In genomic region chr13:23600100-23600499, GRCh38 we compare ENCODE assay signal across 15 cellular contexts. TPM values are rescaled to one million over a fixed set of nuclear protein-coding genes. Genes with fewer than 3 reads are reported as not detected.
"Had no signal": no experiment of that assay in that cellular context is flagged by ENCODE, and none has a peak within 500 bp of the region (broad histone marks: within the 10 kb centered on the region; RNA-seq: fewer than 3 reads in every experiment).

No MANE protein-coding gene starts in this region.

- DNase-seq: activated B cell treated with CpG ODN at 0.5 μM for 24 hours; activated CD4-positive, alpha-beta memory T cell treated with anti-CD3 and anti-CD28 coated beads, Interleukin-2, amount 10 ng/mL, durations not matched to agents 7 days and 5 days; activated CD4-positive, alpha-beta T cell treated with anti-CD3 and anti-CD28 coated beads for 4 hours; activated CD8-positive, alpha-beta memory T cell treated with anti-CD3 and anti-CD28 coated beads, Interleukin-2, amount 10 ng/mL, durations not matched to agents 7 days and 5 days; effector memory CD8-positive, alpha-beta T cell; foreskin fibroblast; mammary epithelial cell; mucosa of descending colon; naive B cell; sigmoid colon; stimulated activated CD4-positive, alpha-beta T cell treated with anti-CD3 and anti-CD28 coated beads, Interleukin-4, amount 100 ng/mL, for 24 hours had no signal

- H3K4me3 ChIP-seq: mucosa of descending colon, sigmoid colon had no signal

- H3K36me3 Mint-ChIP-seq: activated CD8-positive, alpha-beta memory T cell treated with anti-CD3 and anti-CD28 coated beads, Interleukin-2, amount 10 ng/mL, durations not matched to agents 7 days and 5 days; stimulated activated effector memory CD8-positive, alpha-beta T cell treated with anti-CD3 and anti-CD28 coated beads, Interleukin-12 subunit alpha, Interleukin-12 subunit beta, amount 100 ng/mL, for 72 hours had no signal

- H3K27me3 ChIP-seq: sigmoid colon had no signal

- H3K9me3 Mint-ChIP-seq: activated CD4-positive, alpha-beta memory T cell treated with anti-CD3 and anti-CD28 coated beads, Interleukin-2, amount 10 ng/mL, durations not matched to agents 7 days and 5 days; stimulated activated effector memory CD8-positive, alpha-beta T cell treated with anti-CD3 and anti-CD28 coated beads, Interleukin-12 subunit alpha, Interleukin-12 subunit beta, amount 100 ng/mL, for 72 hours had no signal

- H3K9me3 ChIP-seq: mucosa of descending colon, sigmoid colon had no signal

- H3K27ac ChIP-seq: sigmoid colon had no signal

- H3K4me1 ChIP-seq: sigmoid colon had no signal

- H3K4me3 Mint-ChIP-seq: activated B cell treated with CpG ODN at 0.5 μM for 24 hours; activated CD4-positive, alpha-beta memory T cell treated with anti-CD3 and anti-CD28 coated beads, Interleukin-2, amount 10 ng/mL, durations not matched to agents 7 days and 5 days; activated CD8-positive, alpha-beta memory T cell treated with anti-CD3 and anti-CD28 coated beads, Interleukin-2, amount 10 ng/mL, durations not matched to agents 7 days and 5 days; activated naive CD8-positive, alpha-beta T cell; effector memory CD8-positive, alpha-beta T cell; naive B cell; neural crest cell; stimulated activated effector memory CD8-positive, alpha-beta T cell treated with anti-CD3 and anti-CD28 coated beads, Interleukin-12 subunit alpha, Interleukin-12 subunit beta, amount 100 ng/mL, for 72 hours had no signal

- H3K4me1 Mint-ChIP-seq: activated B cell treated with CpG ODN at 0.5 μM for 24 hours; activated CD4-positive, alpha-beta memory T cell treated with anti-CD3 and anti-CD28 coated beads, Interleukin-2, amount 10 ng/mL, durations not matched to agents 7 days and 5 days; activated CD8-positive, alpha-beta memory T cell treated with anti-CD3 and anti-CD28 coated beads, Interleukin-2, amount 10 ng/mL, durations not matched to agents 7 days and 5 days; naive B cell; stimulated activated effector memory CD8-positive, alpha-beta T cell treated with anti-CD3 and anti-CD28 coated beads, Interleukin-12 subunit alpha, Interleukin-12 subunit beta, amount 100 ng/mL, for 72 hours had no signal

- ATAC-seq: activated CD8-positive, alpha-beta memory T cell treated with anti-CD3 and anti-CD28 coated beads, Interleukin-2, amount 10 ng/mL, durations not matched to agents 7 days and 5 days; effector memory CD8-positive, alpha-beta T cell; left lobe of liver; mucosa of descending colon; stimulated activated effector memory CD8-positive, alpha-beta T cell treated with anti-CD3 and anti-CD28 coated beads, Interleukin-12 subunit alpha, Interleukin-12 subunit beta, amount 100 ng/mL, for 72 hours had no signal

- H3K36me3 ChIP-seq: sigmoid colon had no signal

- H3K27ac Mint-ChIP-seq: activated B cell treated with CpG ODN at 0.5 μM for 24 hours; activated CD4-positive, alpha-beta memory T cell treated with anti-CD3 and anti-CD28 coated beads, Interleukin-2, amount 10 ng/mL, durations not matched to agents 7 days and 5 days; activated CD8-positive, alpha-beta memory T cell treated with anti-CD3 and anti-CD28 coated beads, Interleukin-2, amount 10 ng/mL, durations not matched to agents 7 days and 5 days; activated naive CD8-positive, alpha-beta T cell; effector memory CD8-positive, alpha-beta T cell; naive B cell; stimulated activated effector memory CD8-positive, alpha-beta T cell treated with anti-CD3 and anti-CD28 coated beads, Interleukin-12 subunit alpha, Interleukin-12 subunit beta, amount 100 ng/mL, for 72 hours had no signal

RNA-seq across cellular contexts. Expression of gene TNFRSF19, which starts 29.9 kb away (rescaled TPM):
- total RNA-seq: activated B cell treated with CpG ODN at 0.5 μM for 24 hours had no signal
